Comparison of ENCODE assay signal across 9 cellular contexts in the genomic region with DNA sequence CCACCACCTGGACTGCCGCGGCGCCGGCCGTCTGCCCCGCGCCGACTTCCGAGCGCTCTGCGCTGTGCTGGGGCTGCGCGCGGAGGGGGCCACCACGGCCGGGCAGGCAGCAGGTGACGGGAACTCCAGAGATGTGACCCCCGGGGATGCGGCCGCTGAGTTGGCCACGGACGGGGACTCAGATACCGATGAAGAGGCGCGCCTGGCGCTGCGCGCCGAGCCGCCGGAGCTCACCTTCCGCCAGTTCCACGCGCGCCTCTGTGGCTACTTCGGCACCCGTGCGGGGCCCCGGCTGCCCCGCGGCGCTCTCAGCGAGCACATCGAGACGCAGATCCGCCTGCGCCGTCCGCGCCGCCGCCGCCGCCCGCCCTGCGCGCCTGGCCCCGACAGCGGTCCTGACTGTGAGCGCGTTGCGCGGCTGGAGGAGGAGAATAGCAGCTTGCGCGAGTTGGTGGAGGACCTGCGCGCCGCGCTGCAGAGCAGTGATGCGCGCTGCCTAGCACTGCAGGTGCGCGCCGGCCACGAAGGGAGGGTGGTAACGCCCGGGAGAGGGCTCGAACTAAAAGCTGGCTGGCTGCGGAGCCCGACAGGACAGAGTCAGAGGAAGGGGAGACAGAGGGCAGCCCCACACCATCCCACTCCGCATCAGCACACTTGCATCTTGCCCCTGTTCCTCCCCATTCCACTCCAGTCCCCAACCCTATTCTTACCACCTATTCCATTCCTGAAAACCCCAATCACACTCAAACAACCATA. TPM values are rescaled to one million over a fixed set of nuclear protein-coding genes. Genes with fewer than 3 reads are reported as not detected.
DNase-seq lines count a peak whose midpoint lies in the region; ATAC-seq lines count a peak whose summit lies in the region.
"Had no signal": no experiment of that assay in that cellular context is flagged by ENCODE, and none has a peak within 500 bp of the region (broad histone marks: within the 10 kb centered on the region; RNA-seq: fewer than 3 reads in every experiment).

No MANE protein-coding gene starts in this region.

- peaks cover 2% of the 10 kb centered on the region for H3K36me3 Mint-ChIP-seq in IgD-negative memory B cell

- intact Hi-C loops in left cardiac atrium (cut with DNase I) = no loop called here

- H3K27ac Mint-ChIP-seq in IgD-negative memory B cell = peak overlapping the region; percentile 45 to 84 (median 80)

- peak overlapping the region; percentile 19 for H3K4me3 ChIP-seq in skeletal muscle cell (ENCODE audit: low read depth, low read length)

- peak; percentile 47 to 50 for DNase-seq in activated CD4-positive, alpha-beta T cell treated with anti-CD3 and anti-CD28 coated beads, Interleukin-2, amount 50 U/mL, for 48 hours
- DNase-seq in left cardiac atrium (no peak), skeletal muscle cell (ENCODE audit: low read depth) (no peak), DMS153 treated with DMSO at 0.1 percent for 48 hours (lab: John Stamatoyannopoulos, UW; ENCODE audit: unreplicated experiment) (no peak), A172 (ENCODE audit: low spot score) (no peak)

- H3K27me3 Mint-ChIP-seq in IgD-negative memory B cell = peaks cover 42% of the 10 kb centered on the region

- ATAC-seq in left cardiac atrium (peak; percentile 9 to 45), GM19023 (IDR thresholded peaks at IDR 0.05; ENCODE audit: unreplicated experiment) (no peak), GM21447 (IDR thresholded peaks at IDR 0.05; ENCODE audit: unreplicated experiment) (no peak)

- H3K4me1 Mint-ChIP-seq in IgD-negative memory B cell = peaks cover 7 to 25% (median 10%) of the 10 kb centered on the region in 3 donors

- peak overlapping the region; percentile 15 to 85 (median 65) for H3K4me3 Mint-ChIP-seq in IgD-negative memory B cell

- H3K9me3 Mint-ChIP-seq in IgD-negative memory B cell = peaks cover 4 to 5% (median 4%) of the 10 kb centered on the region in 3 donors

RNA-seq across cellular contexts. Expression of gene EFCC1, which starts 0.9 kb away (rescaled TPM):
- not detected for polyA plus RNA-seq in IgD-negative memory B cell
- 1 to 10 TPM; 1.1 to 2.3 TPM for total RNA-seq in left cardiac atrium
- 0.22 and 0.29 TPM in 2 replicates for total RNA-seq in A172 (2014; rRNA removed; shearing (Covaris generic))
- total RNA-seq: LHCN-M2 had no signal

RNA-seq across cellular contexts. Expression of gene CFAP92, which starts 8.1 kb away (rescaled TPM):
- not detected for polyA plus RNA-seq in IgD-negative memory B cell
- total RNA-seq in left cardiac atrium = under 1 TPM; 0.29 to 0.73 TPM
- total RNA-seq in A172 (2014; rRNA removed; shearing (Covaris generic)) = 0.34 and 0.53 TPM in 2 replicates
- total RNA-seq: LHCN-M2 had no signal

RNA-seq across cellular contexts. Expression of gene GP9, which starts 58.6 kb away (rescaled TPM):
- 4.3 TPM for polyA plus RNA-seq in IgD-negative memory B cell
- under 1 TPM in 1 of 2 donors, not detected in 1; 0.29 TPM for total RNA-seq in left cardiac atrium
- total RNA-seq in A172 (2014; rRNA removed; shearing (Covaris generic)) = not detected in 2 replicates
- total RNA-seq: LHCN-M2 had no signal

Comparison
In these comparisons a context has a peak if more than half of its experiments do, and no peak if none do; other contexts are left out.
1. DNase-seq: peak in activated CD4-positive, alpha-beta T cell treated with anti-CD3 and anti-CD28 coated beads, Interleukin-2, amount 50 U/mL, for 48 hours (2 of 2); none in left cardiac atrium (single experiment), skeletal muscle cell (single experiment), DMS153 treated with DMSO at 0.1 percent for 48 hours (single experiment) and A172 (single experiment).
2. ATAC-seq: peak in left cardiac atrium (2 of 2); none in GM19023 (single experiment) and GM21447 (single experiment).